In the genomic region with DNA sequence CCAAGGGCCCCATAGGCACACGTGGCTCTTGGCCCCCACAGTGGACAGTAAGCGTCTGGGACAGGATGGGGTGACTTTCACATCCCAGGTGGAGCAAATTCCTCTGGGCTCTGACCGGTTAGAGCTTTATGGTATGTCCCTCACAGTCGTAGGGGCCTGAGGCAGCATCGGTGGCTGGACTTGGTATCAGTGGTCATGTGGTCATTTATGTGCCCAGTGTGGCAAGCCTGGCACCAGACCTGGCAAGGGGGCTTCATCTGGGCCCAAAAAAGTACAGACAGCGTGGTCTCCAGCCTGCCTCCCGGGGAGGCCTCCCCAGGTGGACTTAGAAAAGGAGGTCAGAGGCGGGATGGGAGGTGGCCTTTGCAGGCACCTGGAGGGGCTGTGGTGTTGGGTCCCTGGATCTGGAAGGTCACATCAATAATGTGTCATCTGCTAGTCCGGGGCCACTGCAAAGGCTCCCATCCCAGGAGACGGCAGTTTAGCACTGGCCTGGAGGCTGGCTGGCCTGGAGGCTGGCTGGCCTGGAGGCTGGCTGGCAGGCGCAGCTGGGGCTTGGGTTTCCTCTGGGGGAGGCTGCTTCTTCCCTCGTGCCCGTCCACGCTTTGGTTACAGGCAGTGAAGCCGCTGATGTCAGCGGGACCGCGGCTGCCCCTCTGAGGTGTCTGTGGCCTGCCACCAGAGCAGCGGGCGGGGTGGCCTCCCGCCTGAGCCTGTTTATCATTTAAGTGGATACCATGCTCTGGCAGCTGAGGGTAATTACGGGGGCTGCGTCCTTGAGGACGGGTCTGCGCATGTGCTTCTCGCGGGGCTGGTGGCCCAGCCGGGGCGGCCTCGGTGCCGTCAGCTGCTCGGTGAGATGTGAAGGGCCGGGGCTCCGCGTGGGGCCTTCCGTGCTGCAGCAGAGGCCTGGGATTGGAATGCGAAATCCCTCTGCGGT, we compare ENCODE assay signal across 20 cellular contexts. TPM values are rescaled to one million over a fixed set of nuclear protein-coding genes. Genes with fewer than 3 reads are reported as not detected.
DNase-seq lines count a peak whose midpoint lies in the region; ATAC-seq, FAIRE-seq and TF ChIP-seq lines count a peak whose summit lies in the region.
"Had no signal": no experiment of that assay in that cellular context is flagged by ENCODE, and none has a peak within 500 bp of the region (broad histone marks: within the 10 kb centered on the region; RNA-seq: fewer than 3 reads in every experiment).

No MANE protein-coding gene starts in this region.

- WGBS in testis, 2 donors: 82 to 93% methylated on average over 10 to 38 of the region's 38 CpGs

- H3K36me3 ChIP-seq in SJCRH30 (no peaks in the 10 kb centered on the region), kidney (ENCODE audit: control insufficient read depth in 1 of 2, insufficient read depth in 2 of 2, low read length in 2 of 2) (no peaks in the 10 kb centered on the region), testis (ENCODE audit: low read depth, missing control alignments) (no peaks in the 10 kb centered on the region), ascending aorta (no peaks in the 10 kb centered on the region)

- H3K9ac ChIP-seq in kidney (ENCODE audit: low read length in 2 of 2): no peak overlapping the region

- no peak overlapping the region for H3K27ac ChIP-seq in SJCRH30
- no peak overlapping the region for H3K27ac ChIP-seq in kidney (ENCODE audit: low read depth in 2 of 2, low read length in 2 of 2)
- no peak overlapping the region for H3K27ac ChIP-seq in testis
- no peak overlapping the region for H3K27ac ChIP-seq in ascending aorta
- H3K27ac ChIP-seq: PC-9 had no signal

- ATAC-seq in HG03521 (IDR thresholded peaks at IDR 0.05; ENCODE audit: unreplicated experiment) (no peak), HG03432 (IDR thresholded peaks at IDR 0.05; ENCODE audit: unreplicated experiment) (no peak)
- ATAC-seq: SK-N-SH treated with all-trans-retinoic acid at 6 μM for 48 hours had no signal

- no peak for FAIRE-seq in kidney (lab: Jason Lieb, UNC)
- FAIRE-seq: A204.1, GM12891 had no signal

- TF ChIP-seq CTCF in kidney (IDR thresholded peaks at IDR 0.05; ENCODE audit: borderline replicate concordance, extremely low read depth, insufficient read depth) (no peak), testis (IDR thresholded peaks at IDR 0.05) (no peak), ascending aorta (IDR thresholded peaks at IDR 0.05) (no peak)

- H3K27me3 ChIP-seq in SJCRH30 (peaks cover 64% of the 10 kb centered on the region), testis (no peaks in the 10 kb centered on the region), ascending aorta (no peaks in the 10 kb centered on the region)

- TF ChIP-seq POLR2A in testis (IDR thresholded peaks at IDR 0.05): no peak

- DNase-seq in NCI-H748 (lab: John Stamatoyannopoulos, UW; ENCODE audit: unreplicated experiment) (peak; percentile 27), NCI-H748 treated with DMSO at 0.1 percent for 48 hours (lab: John Stamatoyannopoulos, UW) (no peak), SJCRH30 (peak; percentile 86 to 89), kidney (peak; percentile 60), testis (peak; percentile 58), ascending aorta (ENCODE audit: low spot score in 2 of 2) (no peak)
- DNase-seq: DMS53, HFFc6, Karpas-422, MM.1S, NCI-H1105, NCI-H2029 treated with DMSO at 0.1 percent for 48 hours, NCI-H226, NCI-H526, PC-9 had no signal

- H3K4me1 ChIP-seq in SJCRH30 (peaks cover 11% of the 10 kb centered on the region), kidney (ENCODE audit: control insufficient read depth in 1 of 2, insufficient read depth in 1 of 2, low read depth in 1 of 2, low read length in 2 of 2) (peaks cover 0 to 4% of the 10 kb centered on the region in 2 donors), testis (no peaks in the 10 kb centered on the region), ascending aorta (no peaks in the 10 kb centered on the region)

- intact Hi-C loops in kidney (cut with DNase I): no loop called here
- intact Hi-C loops in testis (cut with DNase I; ENCODE audit: low total_unique reads): no loop called here
- intact Hi-C loops in ascending aorta (cut with DNase I): no loop called here

- H3K4me3 ChIP-seq in SJCRH30 (peak overlapping the region; percentile 9; the same call in 1 of the 2 replicates), kidney (ENCODE audit: low read length in 2 of 2) (no peak overlapping the region), testis (no peak overlapping the region), ascending aorta (no peak overlapping the region)
- H3K4me3 ChIP-seq: PC-9 had no signal

- H3K9me3 ChIP-seq in SJCRH30 (replicated peaks): no peaks in the 10 kb centered on the region
- H3K9me3 ChIP-seq in kidney (ENCODE audit: control insufficient read depth in 1 of 2, low read length in 2 of 2): no peaks in the 10 kb centered on the region
- H3K9me3 ChIP-seq in testis: no peaks in the 10 kb centered on the region
- H3K9me3 ChIP-seq in ascending aorta: no peaks in the 10 kb centered on the region

RNA-seq across cellular contexts. Expression of a gene that starts 20.7 kb away (rescaled TPM):
- total RNA-seq in SJCRH30 (2014; rRNA removed; shearing (Covaris generic)): 26.3 and 30.2 TPM in 2 replicates
- 26.8 TPM for total RNA-seq in kidney
- 7.1 TPM for polyA plus RNA-seq in kidney (ENCODE audit: insufficient read depth, low read depth, low replicate concordance)
- total RNA-seq in testis: 10 to 100 TPM; 23.5 to 35.9 TPM
- polyA plus RNA-seq in testis (ENCODE audit: insufficient read depth, low read depth, low replicate concordance): 11.5 TPM
- 25.7 TPM for total RNA-seq in ascending aorta

Comparison
In these comparisons a context has a peak if more than half of its experiments do, and no peak if none do; other contexts are left out.
1. DNase-seq: peak in NCI-H748 (single experiment), SJCRH30 (2 of 2), kidney (single experiment) and testis (single experiment); none in NCI-H748 treated with DMSO at 0.1 percent for 48 hours (single experiment) and ascending aorta (0 of 2).